ENCODE assay signal across 1 cellular context in the genomic region with DNA sequence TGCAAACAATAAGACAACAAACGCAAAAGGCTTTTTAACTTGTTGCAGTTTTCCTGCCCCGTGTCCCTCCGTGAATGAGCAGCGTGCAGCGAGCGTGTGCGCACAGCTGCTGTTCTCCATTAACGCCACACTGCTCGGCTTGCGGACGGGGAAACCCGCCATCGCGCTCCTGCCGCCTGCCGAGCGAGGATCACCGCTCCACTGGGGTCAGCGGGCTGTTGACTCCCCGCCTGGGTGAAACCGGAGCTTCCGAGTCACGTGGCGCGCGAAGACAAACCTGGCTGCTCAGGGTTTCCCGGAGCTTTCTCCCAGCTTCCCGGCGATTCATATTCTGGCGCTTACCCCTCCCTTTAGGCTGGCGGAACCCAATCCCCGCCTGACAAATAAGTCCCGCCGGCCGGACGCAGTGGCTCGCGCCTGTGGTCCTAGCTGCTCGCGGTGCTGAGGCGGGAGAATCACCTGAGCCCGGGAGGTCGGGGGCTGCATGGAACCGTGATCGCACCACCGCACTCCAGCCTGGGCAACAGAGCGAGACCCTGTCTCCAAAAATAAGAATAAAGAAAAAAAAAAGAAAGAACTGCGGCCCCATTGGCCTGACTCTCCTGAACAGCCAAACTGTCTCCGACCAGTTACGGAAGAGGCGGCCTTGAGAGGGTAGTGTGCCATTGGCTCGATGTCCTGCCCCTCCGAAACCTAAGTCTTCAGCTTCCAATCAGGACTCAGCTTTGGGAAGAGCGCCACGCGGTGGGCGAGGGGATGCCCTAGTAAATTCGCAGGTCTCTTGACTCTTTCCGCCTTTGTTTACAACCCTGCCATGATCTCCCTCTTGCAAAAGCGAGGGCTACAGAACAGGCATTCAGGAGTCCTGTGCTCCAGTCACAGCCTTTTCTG.
TF ChIP-seq lines count a peak whose summit lies in the region.

Gene CREB3L4 (plus strand): TSS at position 794 of the 891 bp plus-strand sequence. CDS start 624 bp downstream, outside the sequence.

TF ChIP-seq in HepG2, 621 proteins besides CTCF, POLR2A, EP300 and RAD21 (continued from another document and continues in another):
- peak; percentile 88; the same call in 1 of the 2 replicates for TF ChIP-seq ZNF274 (CRISPR knock-in tag; IDR thresholded peaks at IDR 0.05)
- TF ChIP-seq PTBP1 (IDR thresholded peaks at IDR 0.05; ENCODE audit: low read depth, low read length, poor library complexity, severe bottlenecking), result no peak
- TF ChIP-seq TMF1 (CRISPR knock-in tag; IDR thresholded peaks at IDR 0.05; ENCODE audit: low read depth), result no peak; the same call in 1 of the 2 replicates
- peak; percentile 83; the same call in 1 of the 2 replicates for TF ChIP-seq ZNF205 (CRISPR knock-in tag; IDR thresholded peaks at IDR 0.05)
- peak; percentile 79; the same call in 1 of the 2 replicates for TF ChIP-seq TP53 (CRISPR knock-in tag; conservative IDR thresholded peaks at IDR 0.05)
- TF ChIP-seq TEAD3 (CRISPR knock-in tag; optimal IDR thresholded peaks at IDR 0.05; ENCODE audit: borderline replicate concordance), result no peak
- TF ChIP-seq ZNF160 (CRISPR knock-in tag; IDR thresholded peaks at IDR 0.05), result peak; percentile 35; the same call in 1 of the 2 replicates
- no peak for TF ChIP-seq ZKSCAN5 (CRISPR knock-in tag; IDR thresholded peaks at IDR 0.05)
- no peak for TF ChIP-seq ZNF24 (IDR thresholded peaks at IDR 0.05)
- TF ChIP-seq, protein P1, sequence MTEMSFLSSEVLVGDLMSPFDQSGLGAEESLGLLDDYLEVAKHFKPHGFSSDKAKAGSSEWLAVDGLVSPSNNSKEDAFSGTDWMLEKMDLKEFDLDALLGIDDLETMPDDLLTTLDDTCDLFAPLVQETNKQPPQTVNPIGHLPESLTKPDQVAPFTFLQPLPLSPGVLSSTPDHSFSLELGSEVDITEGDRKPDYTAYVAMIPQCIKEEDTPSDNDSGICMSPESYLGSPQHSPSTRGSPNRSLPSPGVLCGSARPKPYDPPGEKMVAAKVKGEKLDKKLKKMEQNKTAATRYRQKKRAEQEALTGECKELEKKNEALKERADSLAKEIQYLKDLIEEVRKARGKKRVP (CRISPR knock-in tag; IDR thresholded peaks at IDR 0.05), result 0 out of 4 replicates have a peak, but pooled peaks of 1 of the 2 experiments have one; percentile 50
- peak; percentile 66; the same call in 1 of the 2 replicates for TF ChIP-seq ZNF256 (CRISPR knock-in tag; conservative IDR thresholded peaks at IDR 0.05)
- no peak for TF ChIP-seq ZNF12 (CRISPR knock-in tag; IDR thresholded peaks at IDR 0.05)
- peak; percentile 84 for TF ChIP-seq ZC3H13 (CRISPR knock-in tag; IDR thresholded peaks at IDR 0.05)
- peak; percentile 94; the same call in 1 of the 2 replicates for TF ChIP-seq ZNF280D (CRISPR knock-in tag; IDR thresholded peaks at IDR 0.05)
- no peak for TF ChIP-seq SRSF4 (IDR thresholded peaks at IDR 0.05; ENCODE audit: low read depth, low read length, poor library complexity, severe bottlenecking)
- peak; percentile 30; the same call in 1 of the 2 replicates for TF ChIP-seq ZNF614 (CRISPR knock-in tag; IDR thresholded peaks at IDR 0.05; ENCODE audit: borderline replicate concordance)
- TF ChIP-seq SNAPC2 (CRISPR knock-in tag; IDR thresholded peaks at IDR 0.05), result peak; percentile 79; the same call in 1 of the 2 replicates
- no peak for TF ChIP-seq PRPF4 (IDR thresholded peaks at IDR 0.05; ENCODE audit: low read depth, low read length, poor library complexity, severe bottlenecking)
- TF ChIP-seq AGO2 (optimal IDR thresholded peaks at IDR 0.05; ENCODE audit: low read depth, low read length), result peak; percentile 42
- peak; percentile 93 for TF ChIP-seq ZNF772 (CRISPR knock-in tag; IDR thresholded peaks at IDR 0.05)
- TF ChIP-seq CENPT (CRISPR knock-in tag; IDR thresholded peaks at IDR 0.05; ENCODE audit: low read depth), result no peak
- TF ChIP-seq, protein P2, sequence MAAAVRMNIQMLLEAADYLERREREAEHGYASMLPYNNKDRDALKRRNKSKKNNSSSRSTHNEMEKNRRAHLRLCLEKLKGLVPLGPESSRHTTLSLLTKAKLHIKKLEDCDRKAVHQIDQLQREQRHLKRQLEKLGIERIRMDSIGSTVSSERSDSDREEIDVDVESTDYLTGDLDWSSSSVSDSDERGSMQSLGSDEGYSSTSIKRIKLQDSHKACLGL (CRISPR knock-in tag; IDR thresholded peaks at IDR 0.05), result peak; percentile 92
- TF ChIP-seq TOPORS (CRISPR knock-in tag; IDR thresholded peaks at IDR 0.05), result peak; percentile 69
- TF ChIP-seq NKX3-1 (CRISPR knock-in tag; IDR thresholded peaks at IDR 0.05), result 0 out of 2 replicates have a peak, but pooled peaks have one; percentile 43
- TF ChIP-seq SP4 (CRISPR knock-in tag; IDR thresholded peaks at IDR 0.05), result peak; percentile 64; the same call in 1 of the 2 replicates
- peak; percentile 78 for TF ChIP-seq BHLHE40 (IDR thresholded peaks at IDR 0.05; ENCODE audit: low read length)
- no peak for TF ChIP-seq MAF1 (CRISPR knock-in tag; IDR thresholded peaks at IDR 0.05; ENCODE audit: borderline replicate concordance)
- peak; percentile 53; the same call in 1 of the 2 replicates for TF ChIP-seq ZNF143 (CRISPR knock-in tag; IDR thresholded peaks at IDR 0.05)
- no peak for TF ChIP-seq ZNF674 (CRISPR knock-in tag; IDR thresholded peaks at IDR 0.05; ENCODE audit: low read depth)
- TF ChIP-seq ZNF253 (CRISPR knock-in tag; IDR thresholded peaks at IDR 0.05; ENCODE audit: borderline replicate concordance), result no peak
- no peak for TF ChIP-seq NR3C1 (CRISPR knock-in tag; IDR thresholded peaks at IDR 0.05)
- TF ChIP-seq ZSCAN20 (CRISPR knock-in tag; IDR thresholded peaks at IDR 0.05; ENCODE audit: borderline replicate concordance), result no peak
- TF ChIP-seq SNRNP70 (IDR thresholded peaks at IDR 0.05; ENCODE audit: low read depth, low read length), result no peak
- TF ChIP-seq ZNF207 (IDR thresholded peaks at IDR 0.05; ENCODE audit: borderline replicate concordance), result no peak
- TF ChIP-seq MAZ (IDR thresholded peaks at IDR 0.05; ENCODE audit: borderline replicate concordance, low read depth, low read length), result peak; percentile 33; the same call in 1 of the 2 replicates
- TF ChIP-seq MAZ (CRISPR knock-in tag; IDR thresholded peaks at IDR 0.05; ENCODE audit: low read depth), result peak; percentile 88
- TF ChIP-seq RCOR2 (CRISPR knock-in tag; IDR thresholded peaks at IDR 0.05), result peak; percentile 15; the same call in 1 of the 2 replicates
- TF ChIP-seq CEBPG (CRISPR knock-in tag; IDR thresholded peaks at IDR 0.05), result peak; percentile 4; the same call in 1 of the 2 replicates
- TF ChIP-seq RBM39 (IDR thresholded peaks at IDR 0.05; ENCODE audit: low read depth, low read length, poor library complexity, severe bottlenecking), result peak; percentile 40
- peak; percentile 81 for TF ChIP-seq MXD4 (CRISPR knock-in tag; IDR thresholded peaks at IDR 0.05)
- TF ChIP-seq ZNF720 (CRISPR knock-in tag; IDR thresholded peaks at IDR 0.05), result no peak
- TF ChIP-seq THAP9 (CRISPR knock-in tag; IDR thresholded peaks at IDR 0.05; ENCODE audit: borderline replicate concordance), result 0 out of 2 replicates have a peak, but pooled peaks have one; percentile 64
- 0 out of 2 replicates have a peak, but pooled peaks have one; percentile 64 for TF ChIP-seq PCBP1 (IDR thresholded peaks at IDR 0.05; ENCODE audit: borderline replicate concordance, low read depth, low read length)
- 0 out of 2 replicates have a peak, but pooled peaks have one; percentile 12 for TF ChIP-seq ZNF644 (CRISPR knock-in tag; IDR thresholded peaks at IDR 0.05; ENCODE audit: low read depth)
- TF ChIP-seq SP1 (IDR thresholded peaks at IDR 0.05), result no peak
- peak; percentile 25; the same call in 1 of the 2 replicates for TF ChIP-seq SP1 (CRISPR knock-in tag; IDR thresholded peaks at IDR 0.05)
- TF ChIP-seq, protein P3, sequence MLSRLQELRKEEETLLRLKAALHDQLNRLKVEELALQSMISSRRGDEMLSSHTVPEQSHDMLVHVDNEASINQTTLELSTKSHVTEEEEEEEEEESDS (CRISPR knock-in tag; IDR thresholded peaks at IDR 0.05; ENCODE audit: borderline replicate concordance), result no peak
- TF ChIP-seq ZNF850 (CRISPR knock-in tag; conservative IDR thresholded peaks at IDR 0.05), result 0 out of 2 replicates have a peak, but pooled peaks have one; percentile 48
- TF ChIP-seq YEATS4 (CRISPR knock-in tag; IDR thresholded peaks at IDR 0.05; ENCODE audit: borderline replicate concordance), result peak; percentile 79; the same call in 1 of the 2 replicates
- TF ChIP-seq U2AF1 (optimal IDR thresholded peaks at IDR 0.05; ENCODE audit: low read depth, low read length), result no peak
- TF ChIP-seq TSC22D2 (CRISPR knock-in tag; IDR thresholded peaks at IDR 0.05; ENCODE audit: borderline replicate concordance), result peak; percentile 68; the same call in 1 of the 2 replicates
- TF ChIP-seq SAFB2 (CRISPR knock-in tag; IDR thresholded peaks at IDR 0.05; ENCODE audit: borderline replicate concordance, low read depth), result peak; percentile 71; the same call in 1 of the 2 replicates
- TF ChIP-seq PAX8 (CRISPR knock-in tag; IDR thresholded peaks at IDR 0.05; ENCODE audit: borderline replicate concordance), result 0 out of 2 replicates have a peak, but pooled peaks have one; percentile 53
- 0 out of 2 replicates have a peak, but pooled peaks have one; percentile 50 for TF ChIP-seq ZSCAN22 (CRISPR knock-in tag; IDR thresholded peaks at IDR 0.05)
- TF ChIP-seq PHF5A (CRISPR knock-in tag; IDR thresholded peaks at IDR 0.05; ENCODE audit: low read depth, unreplicated experiment), result peak; percentile 42
- TF ChIP-seq ZNF468 (CRISPR knock-in tag; IDR thresholded peaks at IDR 0.05), result no peak
- no peak; the same call in 1 of the 2 replicates for TF ChIP-seq BCL6 (CRISPR knock-in tag; IDR thresholded peaks at IDR 0.05)
- no peak for TF ChIP-seq TBL1XR1 (IDR thresholded peaks at IDR 0.05; ENCODE audit: borderline replicate concordance, low read length, partially characterized antibody)
- TF ChIP-seq ZNF496 (CRISPR knock-in tag; IDR thresholded peaks at IDR 0.05; ENCODE audit: insufficient replicate concordance), result no peak
- TF ChIP-seq ZMYM4 (CRISPR knock-in tag; IDR thresholded peaks at IDR 0.05), result peak; percentile 20; the same call in 1 of the 2 replicates
- no peak for TF ChIP-seq KLF15 (CRISPR knock-in tag; IDR thresholded peaks at IDR 0.05; ENCODE audit: borderline replicate concordance)
- TF ChIP-seq, protein P4, sequence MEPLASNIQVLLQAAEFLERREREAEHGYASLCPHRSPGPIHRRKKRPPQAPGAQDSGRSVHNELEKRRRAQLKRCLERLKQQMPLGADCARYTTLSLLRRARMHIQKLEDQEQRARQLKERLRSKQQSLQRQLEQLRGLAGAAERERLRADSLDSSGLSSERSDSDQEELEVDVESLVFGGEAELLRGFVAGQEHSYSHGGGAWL (CRISPR knock-in tag; IDR thresholded peaks at IDR 0.05), result peak; percentile 91
- TF ChIP-seq MTA3 (CRISPR knock-in tag; IDR thresholded peaks at IDR 0.05), result no peak
- TF ChIP-seq ATF3 (CRISPR knock-in tag; IDR thresholded peaks at IDR 0.05), result no peak
- TF ChIP-seq TBX3 (IDR thresholded peaks at IDR 0.05; ENCODE audit: borderline replicate concordance), result peak; percentile 6; the same call in 1 of the 2 replicates
- no peak for TF ChIP-seq ZNF589 (CRISPR knock-in tag; conservative IDR thresholded peaks at IDR 0.05)
- peak; percentile 88 for TF ChIP-seq ZNF607 (CRISPR knock-in tag; IDR thresholded peaks at IDR 0.05; ENCODE audit: borderline replicate concordance)
